Comparison of ENCODE assay signal across 9 cellular contexts in genomic region chr5:1503301-1504243, GRCh38. TPM values are rescaled to one million over a fixed set of nuclear protein-coding genes. Genes with fewer than 3 reads are reported as not detected.
DNase-seq lines count a peak whose midpoint lies in the region; ATAC-seq and TF ChIP-seq lines count a peak whose summit lies in the region.
"Had no signal": no experiment of that assay in that cellular context is flagged by ENCODE, and none has a peak within 500 bp of the region (broad histone marks: within the 10 kb centered on the region; RNA-seq: fewer than 3 reads in every experiment).

No MANE protein-coding gene starts in this region.

- peaks cover 89% of the 10 kb centered on the region for H3K79me2 ChIP-seq in DOHH2 (ENCODE audit: control insufficient read depth, low read length)

- peak overlapping the region; percentile 68 for H3K4me3 ChIP-seq in DOHH2 (ENCODE audit: low read length)
- H3K4me3 ChIP-seq in right atrium auricular region, result no peak overlapping the region
- H3K4me3 ChIP-seq in esophagus squamous epithelium, result peak overlapping the region in 1 of 4 donors; percentile 12

- DNase-seq in SIG-M5 (lab: John Stamatoyannopoulos, UW), result peak; percentile 47
- DNase-seq in right atrium auricular region (ENCODE audit: low spot score), result peak; percentile 87
- no peak for DNase-seq in esophagus squamous epithelium (lab: John Stamatoyannopoulos, UW)
- no peak for DNase-seq in DMS114 treated with DMSO at 0.1 percent for 48 hours (lab: John Stamatoyannopoulos, UW; ENCODE audit: unreplicated experiment)
- DNase-seq in endothelial cell (ENCODE audit: low spot score), result no peak
- no peak for DNase-seq in NCI-H510A treated with DMSO at 0.1 percent for 48 hours (lab: John Stamatoyannopoulos, UW)

- no peak overlapping the region for H3K4me3 Mint-ChIP-seq in endothelial cell (ENCODE audit: unreplicated experiment)
- H3K4me3 Mint-ChIP-seq: neural crest cell had no signal

- H3K9me2 ChIP-seq in DOHH2 (replicated peaks; ENCODE audit: control insufficient read depth, low read length), result no peaks in the 10 kb centered on the region

- peaks cover 9% of the 10 kb centered on the region for H3K4me1 Mint-ChIP-seq in endothelial cell (ENCODE audit: unreplicated experiment)

- H3K9me3 ChIP-seq in DOHH2 (ENCODE audit: control insufficient read depth, insufficient read depth, low read length), result no peaks in the 10 kb centered on the region
- no peaks in the 10 kb centered on the region for H3K9me3 ChIP-seq in right atrium auricular region
- H3K9me3 ChIP-seq in esophagus squamous epithelium, result no peaks in the 10 kb centered on the region

- intact Hi-C loops in esophagus squamous epithelium (cut with DNase I), result no loop called here

- peaks cover 5% of the 10 kb centered on the region for H3K27me3 Mint-ChIP-seq in endothelial cell (ENCODE audit: unreplicated experiment)

- H3K9me3 Mint-ChIP-seq in endothelial cell (ENCODE audit: unreplicated experiment), result no peaks in the 10 kb centered on the region
- H3K9me3 Mint-ChIP-seq: neural crest cell had no signal

- H3K36me3 ChIP-seq in DOHH2 (ENCODE audit: control insufficient read depth, low read length) (peaks cover 42% of the 10 kb centered on the region), right atrium auricular region (no peaks in the 10 kb centered on the region), esophagus squamous epithelium (peaks cover 0 to 5% (median 0%) of the 10 kb centered on the region in 3 donors)

- H3K27me3 ChIP-seq in DOHH2 (ENCODE audit: control insufficient read depth, low read length), result no peaks in the 10 kb centered on the region
- H3K27me3 ChIP-seq in right atrium auricular region, result no peaks in the 10 kb centered on the region
- no peaks in the 10 kb centered on the region for H3K27me3 ChIP-seq in esophagus squamous epithelium

- TF ChIP-seq POLR2A in esophagus squamous epithelium (IDR thresholded peaks at IDR 0.05), result peak in 1 of 4 donors; percentile 41

- peak overlapping the region; percentile 92 for H3K4me2 ChIP-seq in DOHH2 (ENCODE audit: low read length)

- H3K4me1 ChIP-seq in DOHH2 (ENCODE audit: control insufficient read depth, low read length), result peaks cover 62% of the 10 kb centered on the region
- H3K4me1 ChIP-seq in right atrium auricular region, result peaks cover 0 to 39% of the 10 kb centered on the region in 2 donors
- H3K4me1 ChIP-seq in esophagus squamous epithelium, result peaks cover 4 to 56% (median 9%) of the 10 kb centered on the region in 3 donors

- TF ChIP-seq CTCF in DOHH2 (IDR thresholded peaks at IDR 0.05; ENCODE audit: low read depth, low read length, poor library complexity, severe bottlenecking) (peak; percentile 54), right atrium auricular region (IDR thresholded peaks at IDR 0.05) (no peak), esophagus squamous epithelium (IDR thresholded peaks at IDR 0.05) (no peak), endothelial cell (IDR thresholded peaks at IDR 0.05; ENCODE audit: unreplicated experiment) (no peak)

- peaks cover 16% of the 10 kb centered on the region for H3F3A ChIP-seq in DOHH2 (ENCODE audit: control insufficient read depth, insufficient read depth)

- no peak overlapping the region for H3K27ac Mint-ChIP-seq in endothelial cell (ENCODE audit: unreplicated experiment)

- peaks cover 14% of the 10 kb centered on the region for H4K20me1 ChIP-seq in DOHH2 (ENCODE audit: control insufficient read depth, insufficient read depth, low read depth, low read length)

- 47 to 75% methylated on average over 20 of the region's 20 CpGs for WGBS in esophagus squamous epithelium, 2 donors

- H3K36me3 Mint-ChIP-seq in endothelial cell (ENCODE audit: low read depth, unreplicated experiment), result peaks cover 10% of the 10 kb centered on the region

- H3K27ac ChIP-seq in DOHH2 (ENCODE audit: low read depth, low read length), result peak overlapping the region; percentile 90
- H3K27ac ChIP-seq in right atrium auricular region, result peak overlapping the region; percentile 31 to 48
- H3K27ac ChIP-seq in esophagus squamous epithelium, result peak overlapping the region in 2 of 4 donors; percentile 48 to 74

- ATAC-seq in GM21723 (IDR thresholded peaks at IDR 0.05; ENCODE audit: unreplicated experiment), result peak; percentile 17

RNA-seq across cellular contexts. Expression of gene LPCAT1, which starts 20.2 kb away (rescaled TPM):
- total RNA-seq in right atrium auricular region (10 to 100 TPM; 13.2 to 18.1 TPM), esophagus squamous epithelium (10 to 100 TPM in 3 of 4 donors, 1 to 10 TPM in 1; 7.7 to 44.8 (median 12.0) TPM), endothelial cell (ENCODE audit: unreplicated experiment) (81.3 TPM)

RNA-seq across cellular contexts. Expression of gene SLC6A3, which starts 58.3 kb away (rescaled TPM):
- under 1 TPM in 1 of 2 donors, not detected in 1; 0.16 TPM for total RNA-seq in right atrium auricular region
- total RNA-seq in esophagus squamous epithelium, result under 1 TPM in 1 of 4 donors, not detected in 3; 0.19 TPM
- total RNA-seq in endothelial cell (ENCODE audit: unreplicated experiment), result 0.10 TPM

Comparison
In these comparisons a context has a peak if more than half of its experiments do, and no peak if none do; other contexts are left out.
1. DNase-seq: peak in SIG-M5 (single experiment) and right atrium auricular region (single experiment); none in esophagus squamous epithelium (single experiment), DMS114 treated with DMSO at 0.1 percent for 48 hours (single experiment), endothelial cell (single experiment) and NCI-H510A treated with DMSO at 0.1 percent for 48 hours (single experiment).